Comparison of ENCODE assay signal across 1 cellular context in the genomic region with DNA sequence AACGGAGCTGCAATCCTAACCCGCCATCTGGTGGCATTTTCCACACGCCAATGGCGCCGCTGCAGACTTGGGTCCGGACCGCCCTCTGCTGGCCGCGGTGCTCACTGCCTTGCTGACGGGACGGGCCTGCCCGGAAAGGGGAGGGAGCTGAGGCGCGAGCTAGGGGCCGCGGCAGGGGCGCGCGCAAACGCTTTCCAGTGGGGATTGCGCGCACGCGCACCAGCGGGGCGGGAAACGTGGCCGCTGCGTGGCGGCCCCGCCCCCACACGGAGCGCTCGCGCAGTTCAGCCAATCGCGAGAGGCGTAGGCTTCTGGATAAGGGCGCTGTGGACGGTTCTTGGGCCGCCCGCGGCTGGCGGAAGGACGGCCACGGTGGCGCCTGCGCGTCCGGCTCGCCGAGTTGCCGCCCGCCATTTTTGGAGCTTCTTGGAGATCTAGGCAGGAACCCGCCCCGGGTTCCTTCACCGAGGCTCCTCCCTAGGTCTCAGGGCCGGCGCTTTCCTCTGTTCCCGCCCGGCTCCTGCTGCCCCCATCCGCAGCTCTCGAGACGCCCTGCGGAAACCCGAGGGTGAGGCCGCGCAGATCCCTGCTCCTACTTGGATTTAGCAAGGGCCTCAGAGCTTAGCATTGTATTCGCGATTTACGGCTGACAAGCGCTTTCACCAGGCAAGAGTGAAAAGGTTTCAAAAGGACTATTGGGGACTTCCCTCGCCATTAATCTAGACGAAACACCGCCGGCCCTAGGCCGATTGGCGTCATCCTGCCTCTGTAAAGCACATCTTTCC.
TF ChIP-seq lines count a peak whose summit lies in the region.

Gene STAG1, minus strand, starts transcription at position 52 of the 785 bp plus-strand sequence. CDS start 121,480 bp downstream, outside the sequence.

TF ChIP-seq in HEK293, 187 proteins besides CTCF, POLR2A, EP300 and RAD21 (continued from another document):
- TF ChIP-seq ZBTB26 (tag by site-specific recombination; optimal IDR thresholded peaks at IDR 0.05) (peak; percentile 99), ZNF639 (tag by site-specific recombination; IDR thresholded peaks at IDR 0.05) (0 out of 2 replicates have a peak, but pooled peaks have one; percentile 18), ZNF600 (tag by site-specific recombination; IDR thresholded peaks at IDR 0.05) (peak; percentile 4; the same call in 1 of the 2 replicates), ZNF2 (tag by site-specific recombination; IDR thresholded peaks at IDR 0.05) (peak; percentile 53; the same call in 1 of the 2 replicates)
TF ChIP-seq in HEK293: peak in this region for 42.
